In genomic region chr6:135251964-135252429, GRCh38 we compare ENCODE assay signal across 11 cellular contexts.
DNase-seq lines count a peak whose midpoint lies in the region; ATAC-seq lines count a peak whose summit lies in the region.
"Had no signal": no experiment of that assay in that cellular context is flagged by ENCODE, and none has a peak within 500 bp of the region (broad histone marks: within the 10 kb centered on the region; RNA-seq: fewer than 3 reads in every experiment).

No MANE protein-coding gene starts in this region.

- no peaks in the 10 kb centered on the region for H3K27me3 ChIP-seq in GM23248 (replicated peaks; ENCODE audit: insufficient read depth)
- H3K27me3 ChIP-seq: ascending aorta had no signal

- no peaks in the 10 kb centered on the region for H4K20me1 ChIP-seq in GM23248 (ENCODE audit: insufficient read depth)

- no peaks in the 10 kb centered on the region for H3K4me1 ChIP-seq in GM23248 (ENCODE audit: insufficient read depth)
- H3K4me1 ChIP-seq: ascending aorta had no signal

- no peaks in the 10 kb centered on the region for H3K36me3 ChIP-seq in GM23248 (ENCODE audit: low read depth)
- H3K36me3 ChIP-seq: ascending aorta had no signal

- H3K79me2 ChIP-seq in GM23248 (ENCODE audit: insufficient read depth) = no peaks in the 10 kb centered on the region

- no peak overlapping the region for H2AFZ ChIP-seq in GM23248

- no peaks in the 10 kb centered on the region for H3F3A ChIP-seq in GM23248 (ENCODE audit: insufficient read depth)

- no peaks in the 10 kb centered on the region for H3K9me2 ChIP-seq in GM23248 (ENCODE audit: insufficient read depth)

- no peak overlapping the region for H3K4me2 ChIP-seq in GM23248 (ENCODE audit: unreplicated experiment)

- in situ Hi-C loops in GM23248 (cut with MboI) = no loop called here

- H3K9me3 ChIP-seq in GM23248 (ENCODE audit: low read depth) = no peaks in the 10 kb centered on the region
- H3K9me3 ChIP-seq: ascending aorta had no signal

- peak; percentile 74 for ATAC-seq in left lobe of liver
- no peak for ATAC-seq in GM21423 (IDR thresholded peaks at IDR 0.05; ENCODE audit: unreplicated experiment)

- no peak overlapping the region for H3K4me3 ChIP-seq in GM23248
- H3K4me3 ChIP-seq: ascending aorta had no signal

- WGBS in GM23248 (ENCODE audit: low coverage in 1 of 2, low lambda C conversion rate in 2 of 2, missing lambda C conversion rate in 2 of 2), 2 experiments = 60 to 64% methylated on average over 6 to 8 of the region's 8 CpGs

- no peak overlapping the region for H3K27ac ChIP-seq in GM23248
- H3K27ac ChIP-seq: ascending aorta had no signal

- peak; percentile 32 for DNase-seq in AG20443 (ENCODE audit: low spot score)
- DNase-seq in GM23248 = peak; percentile 49
- peak; percentile 35 for DNase-seq in UCSD-AML1 (lab: John Stamatoyannopoulos, UW; ENCODE audit: unreplicated experiment)
- DNase-seq in left lobe of liver (ENCODE audit: low spot score) = no peak
- DNase-seq in effector CD4-positive, alpha-beta T cell = no peak
- no peak for DNase-seq in C1 segment of cervical spinal cord (lab: John Stamatoyannopoulos, UW)
- DNase-seq in NK-92 (lab: John Stamatoyannopoulos, UW; ENCODE audit: unreplicated experiment) = no peak
- DNase-seq: COR-L47, naive B cell had no signal

- H3K9ac ChIP-seq in GM23248 = no peak overlapping the region

Comparison
In these comparisons a context has a peak if more than half of its experiments do, and no peak if none do; other contexts are left out.
1. DNase-seq: peak in AG20443 (single experiment), GM23248 (single experiment) and UCSD-AML1 (single experiment); none in left lobe of liver (single experiment), effector CD4-positive, alpha-beta T cell (single experiment), C1 segment of cervical spinal cord (0 of 14) and NK-92 (single experiment).